In genomic region chr20:10673831-10674683, GRCh38 we compare ENCODE assay signal across 8 cellular contexts. TPM values are rescaled to one million over a fixed set of nuclear protein-coding genes. Genes with fewer than 3 reads are reported as not detected.
DNase-seq lines count a peak whose midpoint lies in the region; ATAC-seq and TF ChIP-seq lines count a peak whose summit lies in the region.

Gene JAG1, minus strand, starts transcription at chr20:10673999. Its CDS starts 469 bp downstream, at chr20:10673530.

- H3K27me3 ChIP-seq in BJ (ENCODE audit: control insufficient read depth, insufficient read depth, low read length) (0 out of 2 replicates have a peak, but pooled peaks cover 2% of the 10 kb centered on the region), kidney epithelial cell (ENCODE audit: control insufficient read depth, insufficient read depth, low read length) (no peaks in the 10 kb centered on the region)

- ATAC-seq in GM18909 (IDR thresholded peaks at IDR 0.05; ENCODE audit: poor library complexity, unreplicated experiment) (peak; percentile 58), HG03097 (IDR thresholded peaks at IDR 0.05; ENCODE audit: low FRiP score, unreplicated experiment) (peak; percentile 52)

- TF ChIP-seq CTCF in BJ (IDR thresholded peaks at IDR 0.05; ENCODE audit: insufficient read depth, low read depth, low read length) (no peak), kidney epithelial cell (IDR thresholded peaks at IDR 0.05; ENCODE audit: insufficient read depth, low read length, poor library complexity, severe bottlenecking) (no peak)

- H3K4me3 ChIP-seq in BJ (ENCODE audit: low read depth, low read length) (peak within 1 kb of the TSS; percentile 52), kidney epithelial cell (ENCODE audit: low read depth, low read length) (peak within 1 kb of the TSS; percentile 74)

- CTCF ChIA-PET in BJ (lab: Yijun Ruan, JAX): interaction anchor here (0.6 to 3.4 kb wide), 16 partner anchors 10 to 870 kb away, joined by 3 to 17 read pairs (median 3); no protein-coding TSS in a partner anchor

- no peaks in the 10 kb centered on the region; the same call in 1 of the 2 replicates for H3K36me3 ChIP-seq in BJ (ENCODE audit: control insufficient read depth, insufficient read depth, low read length)
- no peaks in the 10 kb centered on the region for H3K36me3 ChIP-seq in kidney epithelial cell (ENCODE audit: control insufficient read depth, insufficient read depth, low read length)

- H3K27ac ChIP-seq in cingulate gyrus (ENCODE audit: low read depth, low read length): peak within 1 kb of the TSS; percentile 83

- DNase-seq in BJ (ENCODE audit: low read depth): peak; percentile 60
- peak; percentile 62 for DNase-seq in NCI-H2107 treated with DMSO at 0.1 percent for 48 hours (lab: John Stamatoyannopoulos, UW; ENCODE audit: unreplicated experiment)
- peak; percentile 91 for DNase-seq in UCSD-AML1 (lab: John Stamatoyannopoulos, UW; ENCODE audit: unreplicated experiment)
- peak; percentile 77 for DNase-seq in kidney epithelial cell (ENCODE audit: low read depth)
- DNase-seq in stimulated activated CD4-positive, alpha-beta T cell treated with anti-CD3 and anti-CD28 coated beads, Interleukin-15, amount 100 ng/mL, for 24 hours: peak; percentile 76

- POLR2A ChIA-PET in BJ (lab: Charles Lee): no interaction called here

RNA-seq across cellular contexts. Expression of gene JAG1, which starts in this region (rescaled TPM):
- polyA plus RNA-seq in BJ (2011; rRNA removed): 10.6 and 19.9 TPM in 2 replicates
- polyA minus RNA-seq in BJ (2011; rRNA and poly(A)+ RNA removed): 27.1 and 52.7 TPM in 2 replicates
- total RNA-seq in kidney epithelial cell: 132 and 150 TPM in 2 replicates

Comparison
In these comparisons a context has a peak if more than half of its experiments do, and no peak if none do; other contexts are left out.
1. Peak in every context shown above with its lines: DNase-seq, ATAC-seq, H3K4me3 ChIP-seq and H3K27ac ChIP-seq.